In the genomic region with DNA sequence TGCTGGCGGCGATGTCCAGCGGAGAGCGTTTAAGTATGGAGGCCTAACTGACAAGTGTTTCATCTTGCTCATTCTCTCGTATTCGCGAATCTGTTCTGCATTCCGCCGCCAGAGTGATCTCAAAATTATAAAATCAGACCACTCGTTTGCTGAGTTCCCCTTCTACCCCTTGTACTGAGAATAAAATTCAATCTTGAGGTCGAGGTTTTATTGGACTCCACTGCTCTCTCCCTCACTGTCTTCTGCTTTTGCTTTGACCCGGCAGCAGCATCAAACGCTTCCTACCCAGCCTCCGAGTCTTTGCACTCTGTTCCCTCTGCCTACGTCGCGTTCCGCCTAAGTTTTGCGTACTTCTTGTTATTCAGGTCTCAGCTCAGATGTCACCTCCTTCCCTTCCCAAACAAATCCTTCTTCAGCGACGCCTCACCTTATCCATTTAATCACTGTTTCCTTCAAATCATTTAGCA, we compare ENCODE assay signal across 8 cellular contexts. TPM values are rescaled to one million over a fixed set of nuclear protein-coding genes. Genes with fewer than 3 reads are reported as not detected.
A peak's percentile ranks its signal among the peaks of the same experiment; 100 is the strongest.
DNase-seq lines count a peak whose midpoint lies in the region; ATAC-seq and TF ChIP-seq lines count a peak whose summit lies in the region.

No MANE protein-coding gene starts in this region.

- in situ Hi-C loops in G401 (cut with HindIII; ENCODE audit: low sequenced_read_pairs) = no loop called here

- TF ChIP-seq CTCF in Loucy (conservative IDR thresholded peaks at IDR 0.05; ENCODE audit: low read length) (no peak), smooth muscle cell (IDR thresholded peaks at IDR 0.05; ENCODE audit: borderline replicate concordance, insufficient read depth, poor library complexity, severe bottlenecking) (no peak)

- H4K20me1 ChIP-seq in Loucy (ENCODE audit: insufficient read depth, low read length, poor library complexity, severe bottlenecking) = peaks cover 49% of the 10 kb centered on the region
- H4K20me1 ChIP-seq in smooth muscle cell (ENCODE audit: low read depth) = peaks cover 35% of the 10 kb centered on the region

- H3K27me3 Mint-ChIP-seq in activated CD4-positive, alpha-beta memory T cell treated with anti-CD3 and anti-CD28 coated beads for 36 hours = no peaks in the 10 kb centered on the region

- TF ChIP-seq POLR2A in GM18505 (IDR thresholded peaks at IDR 0.05; ENCODE audit: borderline replicate concordance, extremely low read depth, insufficient read depth, insufficient read length) = no peak

- H3F3A ChIP-seq in Loucy (ENCODE audit: low read depth) (no peaks in the 10 kb centered on the region), smooth muscle cell (ENCODE audit: low read depth) (peaks cover 15% of the 10 kb centered on the region)

- CTCF ChIA-PET in activated CD4-positive, alpha-beta memory T cell treated with anti-CD3 and anti-CD28 coated beads for 36 hours (lab: Charles Lee) = interaction anchor here (1.9 to 2.4 kb wide), 2 partner anchors 27 to 128 kb away, joined by 8 to 13 read pairs; partner anchors contain the start of gene ZCCHC8

- H3K4me2 ChIP-seq in Loucy (ENCODE audit: low read depth, low read length, poor library complexity, severe bottlenecking) = peak overlapping the region; percentile 88
- H3K4me2 ChIP-seq in smooth muscle cell = peak overlapping the region; percentile 91

- H3K4me3 Mint-ChIP-seq in activated CD4-positive, alpha-beta memory T cell treated with anti-CD3 and anti-CD28 coated beads for 36 hours = no peak overlapping the region

- intact Hi-C loops in activated CD4-positive, alpha-beta memory T cell treated with anti-CD3 and anti-CD28 coated beads for 36 hours (cut with micrococcal nuclease) = loop anchor here (1.0 to 5.0 kb wide), 7 partner anchors 26 to 905 kb away; partner anchors contain the start of genes DENR, DIABLO, MPHOSPH9 and MTRFR
- intact Hi-C loops in right cardiac atrium (cut with DNase I) = no loop called here

- WGBS in right cardiac atrium = under 1% methylated on average over 21 of the region's 21 CpGs
- 2% methylated on average over 21 of the region's 21 CpGs for WGBS in smooth muscle cell (ENCODE audit: low lambda C conversion rate)

- peak; percentile 55 for DNase-seq in activated CD4-positive, alpha-beta memory T cell treated with anti-CD3 and anti-CD28 coated beads for 36 hours
- DNase-seq in right cardiac atrium (no peak), smooth muscle cell (lab: John Stamatoyannopoulos, UW; ENCODE audit: unreplicated experiment) (no peak), G401 (ENCODE audit: low spot score) (no peak)

- H3K9me3 ChIP-seq in ES-I3 (ENCODE audit: control insufficient read depth, insufficient read depth, low read length) = no peaks in the 10 kb centered on the region
- no peaks in the 10 kb centered on the region for H3K9me3 ChIP-seq in Loucy (ENCODE audit: insufficient read depth, low read depth, low read length)
- no peaks in the 10 kb centered on the region for H3K9me3 ChIP-seq in right cardiac atrium (ENCODE audit: control insufficient read depth, low read length)
- no peaks in the 10 kb centered on the region for H3K9me3 ChIP-seq in smooth muscle cell (replicated peaks; ENCODE audit: low read depth)

- no peaks in the 10 kb centered on the region for H3K9me3 Mint-ChIP-seq in activated CD4-positive, alpha-beta memory T cell treated with anti-CD3 and anti-CD28 coated beads for 36 hours

- no peak overlapping the region for H3K27ac Mint-ChIP-seq in activated CD4-positive, alpha-beta memory T cell treated with anti-CD3 and anti-CD28 coated beads for 36 hours

- H3K79me2 ChIP-seq in Loucy (ENCODE audit: insufficient read depth, low read length) (peaks cover 93% of the 10 kb centered on the region), smooth muscle cell (ENCODE audit: low read depth) (peaks cover 70% of the 10 kb centered on the region)

- H3K36me3 ChIP-seq in ES-I3 (ENCODE audit: insufficient read depth, low read length) (peaks cover 7% of the 10 kb centered on the region), Loucy (ENCODE audit: insufficient read depth, low read length) (peaks cover 13% of the 10 kb centered on the region), smooth muscle cell (ENCODE audit: low read depth) (no peaks in the 10 kb centered on the region)

- peak overlapping the region; percentile 68 for H2AFZ ChIP-seq in Loucy (ENCODE audit: low read length)
- H2AFZ ChIP-seq in smooth muscle cell (ENCODE audit: low read depth) = peak overlapping the region; percentile 96

- peaks cover 30% of the 10 kb centered on the region for H3K4me1 Mint-ChIP-seq in activated CD4-positive, alpha-beta memory T cell treated with anti-CD3 and anti-CD28 coated beads for 36 hours (ENCODE audit: low read depth)

- POLR2A ChIA-PET in activated CD4-positive, alpha-beta memory T cell treated with anti-CD3 and anti-CD28 coated beads for 36 hours (lab: Charles Lee) = interaction anchor here (1.1 to 13.6 kb wide), 5 partner anchors 12 to 301 kb away, joined by 3 to 215 read pairs (median 7); partner anchors contain the start of gene ZCCHC8

- no peak for ATAC-seq in right cardiac atrium
- no peak for ATAC-seq in HG03442 (IDR thresholded peaks at IDR 0.05; ENCODE audit: unreplicated experiment)
- ATAC-seq in GM18505 (IDR thresholded peaks at IDR 0.05; ENCODE audit: unreplicated experiment) = no peak

- H3K27ac ChIP-seq in right cardiac atrium (ENCODE audit: low read length) (peak overlapping the region; percentile 18), smooth muscle cell (ENCODE audit: low read depth) (peak overlapping the region; percentile 62)

- peaks cover 3% of the 10 kb centered on the region; the same call in 1 of the 2 replicates for H3K4me1 ChIP-seq in ES-I3 (ENCODE audit: insufficient read depth, low read length)
- H3K4me1 ChIP-seq in Loucy (ENCODE audit: insufficient read depth, low read length, poor library complexity, severe bottlenecking) = peaks cover 44% of the 10 kb centered on the region
- peaks cover 5% of the 10 kb centered on the region for H3K4me1 ChIP-seq in right cardiac atrium (ENCODE audit: control insufficient read depth, insufficient read depth, low read length)
- peaks cover 36% of the 10 kb centered on the region for H3K4me1 ChIP-seq in smooth muscle cell (ENCODE audit: low read depth)

- peak overlapping the region; percentile 100 for H3K9ac ChIP-seq in ES-I3 (ENCODE audit: low read depth, low read length)
- H3K9ac ChIP-seq in Loucy (ENCODE audit: low read depth, low read length, poor library complexity, severe bottlenecking) = peak overlapping the region; percentile 94
- peak overlapping the region; percentile 68 for H3K9ac ChIP-seq in smooth muscle cell (ENCODE audit: low read depth)

- no peaks in the 10 kb centered on the region for H3K9me2 ChIP-seq in Loucy (replicated peaks; ENCODE audit: low read depth, low read length)

- H3K4me3 ChIP-seq in Loucy (ENCODE audit: low read length, poor library complexity, severe bottlenecking) (peak overlapping the region; percentile 100), right cardiac atrium (ENCODE audit: low read length) (peak overlapping the region; percentile 78), smooth muscle cell (peak overlapping the region; percentile 92)

- peaks cover 38% of the 10 kb centered on the region for H3K36me3 Mint-ChIP-seq in activated CD4-positive, alpha-beta memory T cell treated with anti-CD3 and anti-CD28 coated beads for 36 hours

- H3K27me3 ChIP-seq in Loucy (ENCODE audit: insufficient read depth, low read length, poor library complexity, severe bottlenecking) = peaks cover 4% of the 10 kb centered on the region
- no peaks in the 10 kb centered on the region for H3K27me3 ChIP-seq in right cardiac atrium (ENCODE audit: control insufficient read depth, insufficient read depth)
- H3K27me3 ChIP-seq in smooth muscle cell (ENCODE audit: low read depth) = no peaks in the 10 kb centered on the region

RNA-seq across cellular contexts. Expression of gene KNTC1, which starts 0.5 kb away (rescaled TPM):
- total RNA-seq in activated CD4-positive, alpha-beta memory T cell treated with anti-CD3 and anti-CD28 coated beads for 36 hours = 100 to 1,000 TPM; 136 to 147 TPM
- 1 to 10 TPM; 2.7 to 4.7 (median 4.2) TPM for total RNA-seq in right cardiac atrium
- polyA plus RNA-seq in right cardiac atrium = 2.7 TPM
- 22.7 and 26.2 TPM in 2 replicates for total RNA-seq in smooth muscle cell
- polyA plus RNA-seq in smooth muscle cell = 9.1 and 13.5 TPM in 2 replicates
- 43.0 and 54.2 TPM in 2 replicates for total RNA-seq in G401 (2014; rRNA removed; shearing (Covaris generic))

RNA-seq across cellular contexts. Expression of gene RSRC2, which starts 0.8 kb away (rescaled TPM):
- 100 to 1,000 TPM; 106 to 115 TPM for total RNA-seq in activated CD4-positive, alpha-beta memory T cell treated with anti-CD3 and anti-CD28 coated beads for 36 hours
- total RNA-seq in right cardiac atrium (10 to 100 TPM; 40.2 to 49.6 (median 44.1) TPM), smooth muscle cell (108 and 118 TPM in 2 replicates)
- polyA plus RNA-seq in right cardiac atrium (47.5 TPM), smooth muscle cell (60.9 and 65.9 TPM in 2 replicates)
- total RNA-seq in G401 (2014; rRNA removed; shearing (Covaris generic)) = 30.9 and 62.7 TPM in 2 replicates

RNA-seq across cellular contexts. Expression of gene ZCCHC8, which starts 26.8 kb away (rescaled TPM):
- 10 to 100 TPM; 27.7 to 28.5 TPM for total RNA-seq in activated CD4-positive, alpha-beta memory T cell treated with anti-CD3 and anti-CD28 coated beads for 36 hours
- total RNA-seq in right cardiac atrium (10 to 100 TPM; 10.7 to 11.7 (median 10.8) TPM), smooth muscle cell (19.5 and 20.6 TPM in 2 replicates)
- polyA plus RNA-seq in right cardiac atrium (11.6 TPM), smooth muscle cell (8.8 and 13.9 TPM in 2 replicates)
- 19.4 and 24.7 TPM in 2 replicates for total RNA-seq in G401 (2014; rRNA removed; shearing (Covaris generic))
